ENCODE assay signal across 8 cellular contexts in genomic region chr2:215311259-215311624, GRCh38. TPM values are rescaled to one million over a fixed set of nuclear protein-coding genes. Genes with fewer than 3 reads are reported as not detected.
DNase-seq lines count a peak whose midpoint lies in the region; ATAC-seq, FAIRE-seq and TF ChIP-seq lines count a peak whose summit lies in the region.
"Not testable (repeated sequence)": the region's sequence is repeated elsewhere in the genome, so short reads cannot be mapped to it uniquely, and the experiment has no call there.

No MANE protein-coding gene starts in this region.

- TF ChIP-seq CTCF in GM12864 (IDR thresholded peaks at IDR 0.05; ENCODE audit: low read depth, low read length, missing control alignments); bronchial epithelial cell (IDR thresholded peaks at IDR 0.05; ENCODE audit: insufficient read depth, low read length, severe bottlenecking); parathyroid adenoma (IDR thresholded peaks at IDR 0.05); type B pancreatic cell (conservative IDR thresholded peaks at IDR 0.05): not testable (repeated sequence)

- H3K4me1 ChIP-seq in parathyroid adenoma = not testable (repeated sequence)

- FAIRE-seq in bronchial epithelial cell (lab: Jason Lieb, UNC) = not testable (repeated sequence)

- peak overlapping the region; percentile 88 for H3K27ac Mint-ChIP-seq in type B pancreatic cell

- H3K36me3 ChIP-seq in bronchial epithelial cell (ENCODE audit: control insufficient read depth, insufficient read depth, low read length); parathyroid adenoma (ENCODE audit: control insufficient read depth, insufficient read depth, low read length): not testable (repeated sequence)

- H3K79me2 ChIP-seq in parathyroid adenoma = not testable (repeated sequence)

- H3K4me3 ChIP-seq in GM12864 (ENCODE audit: low read depth, low read length) (peak overlapping the region; percentile 96), bronchial epithelial cell (ENCODE audit: low read depth, low read length) (peak overlapping the region; percentile 57), iPS-11a (ENCODE audit: low read depth, low read length) (peak overlapping the region; percentile 65), parathyroid adenoma (ENCODE audit: low read depth, low read length) (peak overlapping the region; percentile 83)

- H3K36me3 Mint-ChIP-seq in type B pancreatic cell = peaks cover 30% of the 10 kb centered on the region

- not testable (repeated sequence) for H3K27me3 Mint-ChIP-seq in type B pancreatic cell

- H3K9ac ChIP-seq in parathyroid adenoma = not testable (repeated sequence)

- ATAC-seq in HG02610 (IDR thresholded peaks at IDR 0.05; ENCODE audit: unreplicated experiment) = peak; percentile 23

- H3K9me3 Mint-ChIP-seq in type B pancreatic cell = not testable (repeated sequence)

- not testable (repeated sequence) for H3K9me3 ChIP-seq in parathyroid adenoma (ENCODE audit: control insufficient read depth, low read length)

- H3K4me1 Mint-ChIP-seq in type B pancreatic cell (ENCODE audit: unreplicated experiment) = peaks cover 33% of the 10 kb centered on the region

- DNase-seq in GM12864 (ENCODE audit: low read depth); bronchial epithelial cell (ENCODE audit: low read depth); type B pancreatic cell (ENCODE audit: extremely low spot score, unreplicated experiment): not testable (repeated sequence)
- peak; percentile 6 for DNase-seq in NCI-H146 (lab: John Stamatoyannopoulos, UW)
- peak; percentile 26 for DNase-seq in activated CD4-positive, alpha-beta T cell treated with anti-CD3 and anti-CD28 coated beads for 48 hours

- peak overlapping the region; percentile 92 for H3K4me3 Mint-ChIP-seq in type B pancreatic cell

- peak overlapping the region; percentile 96 for H2AFZ ChIP-seq in parathyroid adenoma

- H3K27ac ChIP-seq in parathyroid adenoma = peak overlapping the region; percentile 81

- not testable (repeated sequence) for H3K27me3 ChIP-seq in bronchial epithelial cell (ENCODE audit: control insufficient read depth, insufficient read depth, low read length); parathyroid adenoma (ENCODE audit: control insufficient read depth, insufficient read depth, low read length)

- H3K4me2 ChIP-seq in parathyroid adenoma (ENCODE audit: low read length) = peak overlapping the region; percentile 89

RNA-seq across cellular contexts. Expression of gene ATIC, which starts 0.6 kb away (rescaled TPM):
- total RNA-seq in bronchial epithelial cell = 18.7 and 35.0 TPM in 2 replicates
- 119 and 152 TPM in 2 replicates for total RNA-seq in type B pancreatic cell (ENCODE audit: low replicate concordance)
